In genomic region chr9:131358438-131359029, GRCh38 we compare ENCODE assay signal across 18 cellular contexts. TPM values are rescaled to one million over a fixed set of nuclear protein-coding genes. Genes with fewer than 3 reads are reported as not detected.
DNase-seq lines count a peak whose midpoint lies in the region; ATAC-seq and TF ChIP-seq lines count a peak whose summit lies in the region.
"Had no signal": no experiment of that assay in that cellular context is flagged by ENCODE, and none has a peak within 500 bp of the region (broad histone marks: within the 10 kb centered on the region; RNA-seq: fewer than 3 reads in every experiment).

No MANE protein-coding gene starts in this region.

- H3K9me3 Mint-ChIP-seq in CD4-positive, CD25-positive, alpha-beta regulatory T cell, result no peaks in the 10 kb centered on the region
- no peaks in the 10 kb centered on the region for H3K9me3 Mint-ChIP-seq in CD8-positive, alpha-beta T cell
- no peaks in the 10 kb centered on the region for H3K9me3 Mint-ChIP-seq in activated T-helper 17 cell treated with anti-CD3 and anti-CD28 coated beads, Interleukin-2, amount 50 U/mL, for 72 hours
- no peaks in the 10 kb centered on the region for H3K9me3 Mint-ChIP-seq in activated CD4-positive, alpha-beta memory T cell treated with anti-CD3 and anti-CD28 coated beads, Interleukin-2, amount 10 ng/mL, durations not matched to agents 7 days and 5 days
- H3K9me3 Mint-ChIP-seq in Caco-2 (ENCODE audit: unreplicated experiment), result no peaks in the 10 kb centered on the region
- H3K9me3 Mint-ChIP-seq: natural killer cell had no signal

- no peaks in the 10 kb centered on the region for H3K36me3 ChIP-seq in CD4-positive, CD25-positive, alpha-beta regulatory T cell (ENCODE audit: control insufficient read depth, insufficient read depth, low read length)
- no peaks in the 10 kb centered on the region for H3K36me3 ChIP-seq in CD8-positive, alpha-beta T cell (ENCODE audit: insufficient read depth, low read length)
- H3K36me3 ChIP-seq in Caco-2 (ENCODE audit: control insufficient read depth, insufficient read depth, low read length), result no peaks in the 10 kb centered on the region
- H3K36me3 ChIP-seq: heart right ventricle, Peyer's patch had no signal

- no peaks in the 10 kb centered on the region for H3K27me3 Mint-ChIP-seq in CD4-positive, CD25-positive, alpha-beta regulatory T cell
- H3K27me3 Mint-ChIP-seq in CD8-positive, alpha-beta T cell (ENCODE audit: low read depth), result no peaks in the 10 kb centered on the region
- no peaks in the 10 kb centered on the region for H3K27me3 Mint-ChIP-seq in activated T-helper 17 cell treated with anti-CD3 and anti-CD28 coated beads, Interleukin-2, amount 50 U/mL, for 72 hours
- no peaks in the 10 kb centered on the region for H3K27me3 Mint-ChIP-seq in activated CD4-positive, alpha-beta memory T cell treated with anti-CD3 and anti-CD28 coated beads, Interleukin-2, amount 10 ng/mL, durations not matched to agents 7 days and 5 days
- H3K27me3 Mint-ChIP-seq in Caco-2 (ENCODE audit: insufficient read depth, unreplicated experiment), result no peaks in the 10 kb centered on the region

- no peaks in the 10 kb centered on the region for H3K9me3 ChIP-seq in CD4-positive, CD25-positive, alpha-beta regulatory T cell (ENCODE audit: control insufficient read depth in 2 of 2, low read length in 2 of 2)
- H3K9me3 ChIP-seq in CD8-positive, alpha-beta T cell (ENCODE audit: low read length), result no peaks in the 10 kb centered on the region
- H3K9me3 ChIP-seq in mononuclear cell (ENCODE audit: low read depth, low read length) (no peaks in the 10 kb centered on the region), Caco-2 (no peaks in the 10 kb centered on the region)
- H3K9me3 ChIP-seq: heart right ventricle, Peyer's patch had no signal

- BruUV-seq in Caco-2 (replicated peaks; lab: Mats Ljungman, UMichigan), result no TSS peak

- no peaks in the 10 kb centered on the region for H3K27me3 ChIP-seq in CD4-positive, CD25-positive, alpha-beta regulatory T cell (ENCODE audit: control insufficient read depth, insufficient read depth, low read length)
- H3K27me3 ChIP-seq in CD8-positive, alpha-beta T cell (ENCODE audit: insufficient read depth, low read length), result no peaks in the 10 kb centered on the region
- H3K27me3 ChIP-seq in mononuclear cell (ENCODE audit: insufficient read depth, low read length), result no peaks in the 10 kb centered on the region
- no peaks in the 10 kb centered on the region for H3K27me3 ChIP-seq in Caco-2 (replicated peaks; ENCODE audit: control insufficient read depth, insufficient read depth, low read length)
- H3K27me3 ChIP-seq: heart right ventricle, Peyer's patch had no signal

- no peak for TF ChIP-seq CTCF in CD8-positive, alpha-beta T cell (IDR thresholded peaks at IDR 0.05)
- TF ChIP-seq CTCF in Caco-2 (IDR thresholded peaks at IDR 0.05; ENCODE audit: insufficient read depth in 1 of 2, low read depth in 1 of 2, low read length in 1 of 2, severe bottlenecking in 1 of 2, unreplicated experiment in 1 of 2), result no peak

- peak overlapping the region; percentile 19 for H3K4me3 ChIP-seq in CD4-positive, CD25-positive, alpha-beta regulatory T cell (ENCODE audit: low read depth, low read length)
- peak overlapping the region; percentile 56 for H3K4me3 ChIP-seq in CD8-positive, alpha-beta T cell (ENCODE audit: low read depth, low read length)
- H3K4me3 ChIP-seq in mononuclear cell (ENCODE audit: low read length) (peak overlapping the region; percentile 15), Caco-2 (ENCODE audit: low read depth, low read length) (no peak overlapping the region)
- H3K4me3 ChIP-seq: heart right ventricle, Peyer's patch, SK-N-MC had no signal

- H3K4me3 Mint-ChIP-seq in CD4-positive, CD25-positive, alpha-beta regulatory T cell, result peak overlapping the region in 2 of 4 donors; percentile 66 to 79
- peak overlapping the region; percentile 88 for H3K4me3 Mint-ChIP-seq in CD8-positive, alpha-beta T cell
- H3K4me3 Mint-ChIP-seq in activated T-helper 17 cell treated with anti-CD3 and anti-CD28 coated beads, Interleukin-2, amount 50 U/mL, for 72 hours, result no peak overlapping the region
- no peak overlapping the region for H3K4me3 Mint-ChIP-seq in activated CD4-positive, alpha-beta memory T cell treated with anti-CD3 and anti-CD28 coated beads, Interleukin-2, amount 10 ng/mL, durations not matched to agents 7 days and 5 days
- no peak overlapping the region for H3K4me3 Mint-ChIP-seq in Caco-2 (ENCODE audit: unreplicated experiment)
- H3K4me3 Mint-ChIP-seq: natural killer cell had no signal

- CTCF ChIA-PET in CD8-positive, alpha-beta T cell (lab: Charles Lee), result interaction anchor here (1.1 to 1.4 kb wide), 6 partner anchors 9 to 74 kb away, joined by 3 to 7 read pairs (median 4); no protein-coding TSS in a partner anchor
- CTCF ChIA-PET in activated CD4-positive, alpha-beta memory T cell treated with anti-CD3 and anti-CD28 coated beads, Interleukin-2, amount 10 ng/mL, durations not matched to agents 7 days and 5 days (lab: Charles Lee), result interaction anchor here (1.1 kb wide), 1 partner anchor 9 kb away, joined by 6 read pairs; no protein-coding TSS in a partner anchor
- CTCF ChIA-PET in Caco-2 (lab: Charles Lee), result no interaction called here

- H3K27ac Mint-ChIP-seq in CD4-positive, CD25-positive, alpha-beta regulatory T cell, result peak overlapping the region; percentile 26 to 59 (median 52)
- H3K27ac Mint-ChIP-seq in CD8-positive, alpha-beta T cell, result peak overlapping the region; percentile 85
- peak overlapping the region; percentile 45 for H3K27ac Mint-ChIP-seq in activated T-helper 17 cell treated with anti-CD3 and anti-CD28 coated beads, Interleukin-2, amount 50 U/mL, for 72 hours
- H3K27ac Mint-ChIP-seq in activated CD4-positive, alpha-beta memory T cell treated with anti-CD3 and anti-CD28 coated beads, Interleukin-2, amount 10 ng/mL, durations not matched to agents 7 days and 5 days, result no peak overlapping the region
- H3K27ac Mint-ChIP-seq in Caco-2 (ENCODE audit: unreplicated experiment), result no peak overlapping the region
- H3K27ac Mint-ChIP-seq: natural killer cell had no signal

- no peaks in the 10 kb centered on the region for H3K36me3 Mint-ChIP-seq in CD4-positive, CD25-positive, alpha-beta regulatory T cell
- peaks cover 3% of the 10 kb centered on the region for H3K36me3 Mint-ChIP-seq in CD8-positive, alpha-beta T cell
- no peaks in the 10 kb centered on the region for H3K36me3 Mint-ChIP-seq in activated T-helper 17 cell treated with anti-CD3 and anti-CD28 coated beads, Interleukin-2, amount 50 U/mL, for 72 hours (ENCODE audit: low read depth)
- H3K36me3 Mint-ChIP-seq in activated CD4-positive, alpha-beta memory T cell treated with anti-CD3 and anti-CD28 coated beads, Interleukin-2, amount 10 ng/mL, durations not matched to agents 7 days and 5 days (ENCODE audit: low read depth), result no peaks in the 10 kb centered on the region
- H3K36me3 Mint-ChIP-seq in Caco-2 (ENCODE audit: insufficient read depth, unreplicated experiment), result no peaks in the 10 kb centered on the region
- H3K36me3 Mint-ChIP-seq: natural killer cell had no signal

- H3K4me1 ChIP-seq in CD4-positive, CD25-positive, alpha-beta regulatory T cell (ENCODE audit: control insufficient read depth, insufficient read depth, low read length, poor library complexity, severe bottlenecking), result peaks cover 4% of the 10 kb centered on the region
- H3K4me1 ChIP-seq in CD8-positive, alpha-beta T cell (ENCODE audit: insufficient read depth, low read length), result peaks cover 27% of the 10 kb centered on the region
- peaks cover 43% of the 10 kb centered on the region for H3K4me1 ChIP-seq in mononuclear cell (ENCODE audit: insufficient read depth, low read length)
- H3K4me1 ChIP-seq in Caco-2, result peaks cover 7% of the 10 kb centered on the region
- H3K4me1 ChIP-seq: Peyer's patch had no signal

- H3K27ac ChIP-seq in CD4-positive, CD25-positive, alpha-beta regulatory T cell (ENCODE audit: insufficient read depth, low read length, poor library complexity, severe bottlenecking), result no peak overlapping the region
- H3K27ac ChIP-seq in CD8-positive, alpha-beta T cell (ENCODE audit: low read depth, low read length), result peak overlapping the region; percentile 43
- H3K27ac ChIP-seq: Peyer's patch, SK-N-MC had no signal

- peaks cover 0 to 26% (median 5%) of the 10 kb centered on the region in 4 donors for H3K4me1 Mint-ChIP-seq in CD4-positive, CD25-positive, alpha-beta regulatory T cell
- peaks cover 30% of the 10 kb centered on the region for H3K4me1 Mint-ChIP-seq in CD8-positive, alpha-beta T cell (ENCODE audit: low read depth)
- peaks cover 3% of the 10 kb centered on the region for H3K4me1 Mint-ChIP-seq in activated T-helper 17 cell treated with anti-CD3 and anti-CD28 coated beads, Interleukin-2, amount 50 U/mL, for 72 hours
- H3K4me1 Mint-ChIP-seq in activated CD4-positive, alpha-beta memory T cell treated with anti-CD3 and anti-CD28 coated beads, Interleukin-2, amount 10 ng/mL, durations not matched to agents 7 days and 5 days, result peaks cover 9% of the 10 kb centered on the region
- H3K4me1 Mint-ChIP-seq in Caco-2 (ENCODE audit: low read depth, unreplicated experiment), result peaks cover 9% of the 10 kb centered on the region

- peak; percentile 42 to 52 for ATAC-seq in CD4-positive, CD25-positive, alpha-beta regulatory T cell (ENCODE audit: low read depth in 2 of 2)
- peak; percentile 74 for ATAC-seq in CD8-positive, alpha-beta T cell
- no peak for ATAC-seq in activated T-helper 17 cell treated with anti-CD3 and anti-CD28 coated beads, Interleukin-2, amount 50 U/mL, for 72 hours (replicated peaks)
- ATAC-seq: heart right ventricle, natural killer cell had no signal

- peak in 2 of 3 donors; percentile 34 to 42 for DNase-seq in CD4-positive, CD25-positive, alpha-beta regulatory T cell
- peak in 4 of 7 experiments; percentile 20 to 65 (median 36) for DNase-seq in CD8-positive, alpha-beta T cell
- no peak for DNase-seq in activated CD4-positive, alpha-beta memory T cell treated with anti-CD3 and anti-CD28 coated beads, Interleukin-2, amount 10 ng/mL, durations not matched to agents 7 days and 5 days
- no peak for DNase-seq in NK-92 (lab: John Stamatoyannopoulos, UW; ENCODE audit: unreplicated experiment)
- no peak for DNase-seq in Caco-2
- DNase-seq: activated CD4-positive, CD25-positive, alpha-beta regulatory T cell treated with anti-CD3 and anti-CD28 coated beads, Interleukin-2, amount 50 U/mL, for 72 hours; amygdala; caudate nucleus; heart right ventricle; islet precursor cell; natural killer cell; NCI-H1436; NCI-H774; Peyer's patch; stimulated activated CD4-positive, alpha-beta T cell treated with anti-CD3 and anti-CD28 coated beads, Interleukin-2, amount 100 ng/mL, for 24 hours had no signal

- POLR2A ChIA-PET in CD8-positive, alpha-beta T cell (lab: Charles Lee), result interaction anchor here (1.2 to 1.7 kb wide), 2 partner anchors 14 to 233 kb away, joined by 3 to 11 read pairs; partner anchors contain the start of gene NUP214
- POLR2A ChIA-PET in activated CD4-positive, alpha-beta memory T cell treated with anti-CD3 and anti-CD28 coated beads, Interleukin-2, amount 10 ng/mL, durations not matched to agents 7 days and 5 days (lab: Charles Lee), result interaction anchor here (1.4 kb wide), 1 partner anchor 14 kb away, joined by 4 read pairs; no protein-coding TSS in a partner anchor
- POLR2A ChIA-PET in Caco-2 (lab: Charles Lee), result no interaction called here

- intact Hi-C loops in CD8-positive, alpha-beta T cell (cut with DNase I, micrococcal nuclease), result loop anchor here in 1 of 2 experiments (2.0 kb wide), 1 partner anchor 14 kb away; no protein-coding TSS in a partner anchor
- intact Hi-C loops in Caco-2 (cut with micrococcal nuclease; ENCODE audit: unreplicated experiment), result loop anchor here (10.0 kb wide), 2 partner anchors 46 to 386 kb away; partner anchors contain the start of gene RAPGEF1

RNA-seq across cellular contexts. Expression of gene PRRC2B, which starts 35.4 kb away (rescaled TPM):
- 239 TPM for total RNA-seq in CD4-positive, CD25-positive, alpha-beta regulatory T cell
- 10 to 100 TPM in 1 of 4 donors, 1 to 10 TPM in 3; 8.1 to 10.3 (median 9.5) TPM for polyA plus RNA-seq in CD4-positive, CD25-positive, alpha-beta regulatory T cell
- 100 to 1,000 TPM; 234 to 251 TPM for total RNA-seq in CD8-positive, alpha-beta T cell
- 100 to 1,000 TPM; 136 to 157 TPM for total RNA-seq in activated T-helper 17 cell treated with anti-CD3 and anti-CD28 coated beads, Interleukin-2, amount 50 U/mL, for 72 hours
- total RNA-seq in mononuclear cell, result 86.0 TPM
- total RNA-seq in activated CD4-positive, alpha-beta memory T cell treated with anti-CD3 and anti-CD28 coated beads, Interleukin-2, amount 10 ng/mL, durations not matched to agents 7 days and 5 days, result 100 to 1,000 TPM; 178 to 190 TPM
- 219 and 235 TPM in 2 replicates for total RNA-seq in Caco-2 (2022)

Comparison
In these comparisons a context has a peak if more than half of its experiments do, and no peak if none do; other contexts are left out.
1. DNase-seq: peak in CD4-positive, CD25-positive, alpha-beta regulatory T cell (2 of 3) and CD8-positive, alpha-beta T cell (4 of 7); none in activated CD4-positive, alpha-beta memory T cell treated with anti-CD3 and anti-CD28 coated beads, Interleukin-2, amount 10 ng/mL, durations not matched to agents 7 days and 5 days (single experiment), NK-92 (single experiment) and Caco-2 (0 of 2).
2. H3K27ac Mint-ChIP-seq: peak in CD4-positive, CD25-positive, alpha-beta regulatory T cell (3 of 3), CD8-positive, alpha-beta T cell (single experiment) and activated T-helper 17 cell treated with anti-CD3 and anti-CD28 coated beads, Interleukin-2, amount 50 U/mL, for 72 hours (single experiment); none in activated CD4-positive, alpha-beta memory T cell treated with anti-CD3 and anti-CD28 coated beads, Interleukin-2, amount 10 ng/mL, durations not matched to agents 7 days and 5 days (single experiment) and Caco-2 (single experiment).